Comparison of ENCODE assay signal across 8 cellular contexts in the genomic region with DNA sequence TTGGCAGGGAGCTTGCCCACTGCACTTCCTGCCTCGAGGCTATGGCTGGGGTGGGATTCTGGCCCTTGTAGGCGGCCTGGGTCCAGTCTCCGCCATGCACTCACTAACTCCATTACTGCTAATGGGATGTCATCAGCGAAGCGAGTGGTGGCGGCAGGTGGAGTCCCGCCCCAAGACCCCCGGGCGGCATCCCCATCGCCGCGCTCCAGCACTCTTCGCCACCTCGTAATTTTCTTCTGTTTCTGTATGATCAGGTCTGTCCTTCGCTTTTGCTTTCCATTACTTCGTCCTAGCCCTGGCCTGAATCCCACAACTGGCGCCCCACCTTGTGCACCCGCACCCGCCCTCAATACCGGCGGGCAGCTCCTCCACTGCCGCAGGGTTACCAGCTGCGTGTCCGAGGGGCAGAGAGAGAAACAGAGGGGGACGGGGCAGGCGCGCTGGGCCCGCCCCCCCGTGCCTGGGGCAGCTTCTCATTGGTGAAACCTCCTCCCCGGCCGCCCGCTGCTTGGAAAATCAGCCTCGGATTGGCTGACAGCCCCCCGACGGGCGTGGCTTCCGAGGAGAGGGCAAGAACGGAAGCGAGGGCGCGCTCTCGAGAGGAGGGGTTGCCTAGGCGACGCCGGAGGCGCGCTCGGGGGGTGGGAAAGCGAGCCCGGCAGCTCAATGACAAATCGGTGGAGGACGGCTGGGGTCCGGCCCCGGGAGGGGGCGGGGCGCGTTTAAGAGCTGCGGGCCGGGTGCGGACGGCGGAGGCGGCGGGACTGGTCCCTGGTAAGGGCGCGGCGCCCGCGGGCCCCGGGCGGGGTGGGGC. TPM values are rescaled to one million over a fixed set of nuclear protein-coding genes. Genes with fewer than 3 reads are reported as not detected.
A peak's percentile ranks its signal among the peaks of the same experiment; 100 is the strongest.
DNase-seq lines count a peak whose midpoint lies in the region; ATAC-seq and TF ChIP-seq lines count a peak whose summit lies in the region.

Gene RALB (plus strand): TSS at position 646 of the 814 bp plus-strand sequence. CDS start 25,813 bp downstream, outside the sequence.

- peak within 1 kb of the TSS; percentile 100 for H3K4me3 Mint-ChIP-seq in activated naive CD4-positive, alpha-beta T cell treated with anti-CD3 and anti-CD28 coated beads, Interleukin-2, amount 50 U/mL, for 24 hours

- no peak for TF ChIP-seq CTCF in GM06990 (IDR thresholded peaks at IDR 0.05; ENCODE audit: insufficient read depth, low read length, poor library complexity, severe bottlenecking)

- H3K27ac ChIP-seq in temporal lobe (ENCODE audit: low read depth, low read length) = peak within 1 kb of the TSS; percentile 56

- no peaks in the 10 kb centered on the region for H3K36me3 ChIP-seq in GM06990 (ENCODE audit: control insufficient read depth, insufficient read depth, low read length)

- H3K9me3 Mint-ChIP-seq in activated naive CD4-positive, alpha-beta T cell treated with anti-CD3 and anti-CD28 coated beads, Interleukin-2, amount 50 U/mL, for 24 hours = no peaks in the 10 kb centered on the region

- no peaks in the 10 kb centered on the region for H3K27me3 ChIP-seq in GM06990 (replicated peaks; ENCODE audit: control insufficient read depth, insufficient read depth, low read length)

- peaks cover 51% of the 10 kb centered on the region for H3K4me1 Mint-ChIP-seq in activated naive CD4-positive, alpha-beta T cell treated with anti-CD3 and anti-CD28 coated beads, Interleukin-2, amount 50 U/mL, for 24 hours

- no peaks in the 10 kb centered on the region for H3K27me3 Mint-ChIP-seq in activated naive CD4-positive, alpha-beta T cell treated with anti-CD3 and anti-CD28 coated beads, Interleukin-2, amount 50 U/mL, for 24 hours

- ATAC-seq in HG02588 (IDR thresholded peaks at IDR 0.05; ENCODE audit: unreplicated experiment) = peak; percentile 93
- ATAC-seq in SK-N-SH treated with all-trans-retinoic acid at 6 μM for 48 hours = peak; percentile 93

- H3K27ac Mint-ChIP-seq in activated naive CD4-positive, alpha-beta T cell treated with anti-CD3 and anti-CD28 coated beads, Interleukin-2, amount 50 U/mL, for 24 hours = peak within 1 kb of the TSS; percentile 95

- peak within 1 kb of the TSS; percentile 90 for H3K4me3 ChIP-seq in GM06990 (replicated peaks; ENCODE audit: low read depth, low read length)

- DNase-seq in GM06990 (ENCODE audit: extremely low read depth, insufficient read length) (peak; percentile 97), NCI-H1092 (lab: John Stamatoyannopoulos, UW) (peak; percentile 94), globus pallidus (ENCODE audit: low spot score) (peak; percentile 99), occipital lobe (lab: John Stamatoyannopoulos, UW) (peak; percentile 99)

- peaks cover 2% of the 10 kb centered on the region for H3K36me3 Mint-ChIP-seq in activated naive CD4-positive, alpha-beta T cell treated with anti-CD3 and anti-CD28 coated beads, Interleukin-2, amount 50 U/mL, for 24 hours

TF ChIP-seq in SK-N-SH treated with all-trans-retinoic acid at 6 μM for 48 hours, 23 proteins besides CTCF, POLR2A, EP300 and RAD21:
- 0 out of 2 replicates have a peak, but pooled peaks have one; percentile 15 for TF ChIP-seq CSRNP3 (CRISPR knock-in tag; IDR thresholded peaks at IDR 0.05)
- TF ChIP-seq ZNF70 (CRISPR knock-in tag; IDR thresholded peaks at IDR 0.05) = no peak

RNA-seq across cellular contexts. Expression of gene RALB, which starts in this region (rescaled TPM):
- 35.6 TPM for total RNA-seq in occipital lobe
- total RNA-seq in temporal lobe = 31.0 TPM

Comparison
In these comparisons a context has a peak if more than half of its experiments do, and no peak if none do; other contexts are left out.
1. Peak in every context shown above with its lines: DNase-seq, ATAC-seq, H3K4me3 ChIP-seq and H3K27ac ChIP-seq.